In the genomic region with DNA sequence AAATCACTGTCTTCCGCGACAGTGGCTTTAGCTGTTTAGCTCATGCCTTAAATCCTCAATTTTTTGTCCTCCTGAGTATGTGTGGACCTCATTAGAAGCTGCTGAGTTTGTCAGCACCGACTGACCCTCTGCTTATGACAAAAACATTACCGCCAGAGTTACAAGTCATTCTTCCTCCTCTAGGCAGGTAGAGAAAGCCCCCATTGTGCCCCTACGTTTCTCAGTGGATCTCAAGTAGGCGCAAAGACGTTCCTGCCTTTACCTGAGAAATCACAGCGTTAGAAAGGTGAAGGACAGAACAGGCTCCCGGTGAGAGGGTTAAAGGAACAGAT, we compare ENCODE assay signal across 13 cellular contexts.
"Had no signal": no experiment of that assay in that cellular context is flagged by ENCODE, and none has a peak within 500 bp of the region (broad histone marks: within the 10 kb centered on the region; RNA-seq: fewer than 3 reads in every experiment).

No MANE protein-coding gene starts in this region.

- H3K27ac Mint-ChIP-seq: activated naive CD8-positive, alpha-beta T cell treated with anti-CD3 and anti-CD28 coated beads, Interleukin-2, amount 50 U/mL, for 24 hours; activated T-helper 17 cell treated with anti-CD3 and anti-CD28 coated beads, Interleukin-2, amount 50 U/mL, for 72 hours had no signal

- DNase-seq: activated CD4-positive, alpha-beta T cell treated with anti-CD3 and anti-CD28 coated beads, Interleukin-2, amount 50 U/mL, for 1 hour; activated naive CD4-positive, alpha-beta T cell treated with Interleukin-2 at 50 U/mL for 16 hours; erythroblast; stimulated activated CD4-positive, alpha-beta T cell treated with anti-CD3 and anti-CD28 coated beads, Interleukin-4, amount 100 ng/mL, for 1 hour; stimulated activated naive CD4-positive, alpha-beta T cell; tibial artery had no signal

- ATAC-seq: activated naive CD8-positive, alpha-beta T cell treated with anti-CD3 and anti-CD28 coated beads, Interleukin-2, amount 50 U/mL, for 24 hours; activated T-helper 17 cell treated with anti-CD3 and anti-CD28 coated beads, Interleukin-2, amount 50 U/mL, for 72 hours had no signal

- H3K9me3 ChIP-seq: tibial artery, vagina had no signal

- H3K27me3 ChIP-seq: vagina had no signal

- H3K4me3 Mint-ChIP-seq: activated naive CD8-positive, alpha-beta T cell treated with anti-CD3 and anti-CD28 coated beads, Interleukin-2, amount 50 U/mL, for 24 hours; activated T-helper 17 cell treated with anti-CD3 and anti-CD28 coated beads, Interleukin-2, amount 50 U/mL, for 72 hours had no signal

- H3K36me3 ChIP-seq: tibial artery, vagina had no signal

- H3K9me3 Mint-ChIP-seq: activated T-helper 17 cell treated with anti-CD3 and anti-CD28 coated beads, Interleukin-2, amount 50 U/mL, for 72 hours had no signal

- H2AFZ ChIP-seq: hepatocyte had no signal

- H3K27ac ChIP-seq: hepatocyte, tibial artery, vagina had no signal

- H3K4me2 ChIP-seq: hepatocyte had no signal

- H3K4me1 ChIP-seq: tibial artery, vagina had no signal

- H3K4me1 Mint-ChIP-seq: activated naive CD8-positive, alpha-beta T cell treated with anti-CD3 and anti-CD28 coated beads, Interleukin-2, amount 50 U/mL, for 24 hours; activated T-helper 17 cell treated with anti-CD3 and anti-CD28 coated beads, Interleukin-2, amount 50 U/mL, for 72 hours had no signal

- H3K79me2 ChIP-seq: hepatocyte had no signal

- FAIRE-seq: astrocyte, bronchial epithelial cell, keratinocyte had no signal

- H3K4me3 ChIP-seq: hepatocyte, tibial artery, vagina had no signal
